Comparison of ENCODE assay signal across 8 cellular contexts in genomic region chr14:50002926-50003212, GRCh38.
A peak's percentile ranks its signal among the peaks of the same experiment; 100 is the strongest.
DNase-seq lines count a peak whose midpoint lies in the region; ATAC-seq and TF ChIP-seq lines count a peak whose summit lies in the region.

No MANE protein-coding gene starts in this region.

- H3K27me3 ChIP-seq in adipocyte (replicated peaks; ENCODE audit: control insufficient read depth, insufficient read depth, low read length) (no peaks in the 10 kb centered on the region), kidney epithelial cell (ENCODE audit: control insufficient read depth, insufficient read depth, low read length) (no peaks in the 10 kb centered on the region)

- peak overlapping the region; percentile 98 for H3K27ac Mint-ChIP-seq in activated CD4-positive, alpha-beta T cell treated with anti-CD3 and anti-CD28 coated beads for 36 hours

- TF ChIP-seq CTCF in kidney epithelial cell (IDR thresholded peaks at IDR 0.05; ENCODE audit: insufficient read depth, low read length, poor library complexity, severe bottlenecking): no peak

- H3K4me3 Mint-ChIP-seq in activated CD4-positive, alpha-beta T cell treated with anti-CD3 and anti-CD28 coated beads for 36 hours: peak overlapping the region; percentile 75

- no peaks in the 10 kb centered on the region for H3K36me3 ChIP-seq in adipocyte (ENCODE audit: control insufficient read depth, insufficient read depth, low read length, severe bottlenecking)
- no peaks in the 10 kb centered on the region for H3K36me3 ChIP-seq in kidney epithelial cell (ENCODE audit: control insufficient read depth, insufficient read depth, low read length)

- peaks cover 48% of the 10 kb centered on the region for H3K4me1 ChIP-seq in adipocyte (ENCODE audit: control insufficient read depth, insufficient read depth, low read length)

- peaks cover 62% of the 10 kb centered on the region for H3K4me1 Mint-ChIP-seq in activated CD4-positive, alpha-beta T cell treated with anti-CD3 and anti-CD28 coated beads for 36 hours

- no peaks in the 10 kb centered on the region for H3K27me3 Mint-ChIP-seq in activated CD4-positive, alpha-beta T cell treated with anti-CD3 and anti-CD28 coated beads for 36 hours

- peaks cover 14% of the 10 kb centered on the region for H3K36me3 Mint-ChIP-seq in activated CD4-positive, alpha-beta T cell treated with anti-CD3 and anti-CD28 coated beads for 36 hours (ENCODE audit: low read depth)

- intact Hi-C loops in activated CD4-positive, alpha-beta T cell treated with anti-CD3 and anti-CD28 coated beads for 36 hours (cut with DNase I, micrococcal nuclease): loop anchor here (1.0 to 5.0 kb wide), 12 partner anchors 10 to 518 kb away; partner anchors contain the start of gene SOS2 (in 1 of the 2)

- no peak for DNase-seq in activated CD4-positive, alpha-beta T cell treated with anti-CD3 and anti-CD28 coated beads for 36 hours
- DNase-seq in activated CD4-positive, alpha-beta T cell treated with anti-CD3 and anti-CD28 coated beads, Interleukin-2, amount 50 U/mL, for 48 hours: no peak
- DNase-seq in adipocyte (ENCODE audit: low read depth) (no peak), kidney epithelial cell (ENCODE audit: low read depth) (no peak), substantia nigra (lab: John Stamatoyannopoulos, UW) (no peak), ureter (ENCODE audit: low spot score) (no peak)

- H3K9me3 Mint-ChIP-seq in activated CD4-positive, alpha-beta T cell treated with anti-CD3 and anti-CD28 coated beads for 36 hours (ENCODE audit: low read depth): no peaks in the 10 kb centered on the region

- peak overlapping the region; percentile 23 for H3K27ac ChIP-seq in substantia nigra (ENCODE audit: low read depth, low read length, poor library complexity, severe bottlenecking)

- peak overlapping the region; percentile 82 for H3K4me3 ChIP-seq in adipocyte (ENCODE audit: low read length)
- H3K4me3 ChIP-seq in kidney epithelial cell (ENCODE audit: low read depth, low read length): peak overlapping the region; percentile 39

- peak overlapping the region; percentile 86 for H3K9ac ChIP-seq in adipocyte (ENCODE audit: low read length)

- H3K9me3 ChIP-seq in adipocyte (ENCODE audit: control insufficient read depth, low read length): no peaks in the 10 kb centered on the region

- no peak for ATAC-seq in activated CD4-positive, alpha-beta T cell treated with anti-CD3 and anti-CD28 coated beads for 36 hours
- ATAC-seq in HG02759 (IDR thresholded peaks at IDR 0.05; ENCODE audit: unreplicated experiment): no peak
- no peak for ATAC-seq in GM18870 (IDR thresholded peaks at IDR 0.05; ENCODE audit: unreplicated experiment)

- POLR2A ChIA-PET in activated CD4-positive, alpha-beta T cell treated with anti-CD3 and anti-CD28 coated beads for 36 hours (lab: Charles Lee): interaction anchor here (0.8 to 6.7 kb wide), 10 partner anchors 23 to 140 kb away, joined by 3 to 113 read pairs (median 16); partner anchors contain the start of gene ARF6

- CTCF ChIA-PET in activated CD4-positive, alpha-beta T cell treated with anti-CD3 and anti-CD28 coated beads for 36 hours (lab: Charles Lee): interaction anchor here (0.9 to 5.2 kb wide), 9 partner anchors 10 to 234 kb away, joined by 3 to 43 read pairs (median 4); no protein-coding TSS in a partner anchor
